8 cellular contexts compared by ENCODE assay signal in the genomic region with DNA sequence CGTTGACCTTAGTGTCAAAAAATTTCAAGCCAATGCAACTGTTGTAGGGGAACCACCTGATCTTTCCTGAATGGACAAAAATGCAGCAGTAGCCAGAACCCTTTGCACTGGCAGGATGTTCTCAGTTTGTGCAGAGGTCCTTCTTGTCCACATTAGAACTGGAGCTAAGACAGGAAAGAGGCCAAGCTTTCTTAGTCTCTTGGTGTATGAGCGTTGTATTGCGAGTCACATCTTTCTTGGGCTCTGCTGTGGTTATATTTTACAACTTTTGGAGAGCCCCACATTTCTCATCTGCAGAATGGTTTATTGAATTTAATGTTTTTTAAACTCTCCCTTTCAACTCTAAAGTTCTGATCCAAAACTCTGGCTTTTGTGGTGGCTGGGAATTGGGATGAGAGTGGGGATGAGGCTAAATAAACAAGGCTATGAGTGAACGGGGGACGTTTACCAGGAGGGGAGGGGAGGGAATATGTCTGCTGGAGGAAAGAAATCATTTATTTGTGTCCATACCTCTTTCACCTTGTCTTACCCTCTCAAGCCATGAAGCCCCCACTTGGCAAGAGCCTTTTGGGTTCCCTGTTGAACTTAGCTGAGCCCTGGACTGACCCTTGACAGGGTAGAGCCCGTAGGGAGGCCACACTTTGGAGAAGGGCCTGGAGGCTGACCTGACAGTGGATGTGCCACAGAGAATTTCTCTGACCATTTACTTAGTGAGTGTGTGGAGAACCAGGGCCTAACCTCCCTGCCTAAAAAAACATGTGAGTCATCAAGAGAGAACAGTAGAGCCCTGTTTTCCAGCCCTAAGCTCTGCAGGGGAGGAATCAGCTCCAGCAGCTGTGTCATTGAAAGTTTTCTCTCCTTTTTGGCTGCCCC. TPM values are rescaled to one million over a fixed set of nuclear protein-coding genes. Genes with fewer than 3 reads are reported as not detected.
DNase-seq lines count a peak whose midpoint lies in the region; ATAC-seq and TF ChIP-seq lines count a peak whose summit lies in the region.

No MANE protein-coding gene starts in this region.

- H3K27me3 ChIP-seq in right atrium auricular region (no peaks in the 10 kb centered on the region), transverse colon (no peaks in the 10 kb centered on the region)

- peaks cover 81% of the 10 kb centered on the region for H3K4me1 Mint-ChIP-seq in activated naive CD8-positive, alpha-beta T cell (ENCODE audit: low read depth)
- H3K4me1 Mint-ChIP-seq in stimulated activated memory B cell treated with anti-CD40 and anti-IgM and Interleukin-4, amounts not matched to agents 10 μg/mL and 1 μg/mL and 100 μg/mL, for 72 hours, result peaks cover 64% of the 10 kb centered on the region

- no peak overlapping the region for H3K27ac ChIP-seq in HEK293 (ENCODE audit: extremely low read depth, low read depth, low read length)
- peak overlapping the region; percentile 31 to 47 for H3K27ac ChIP-seq in right atrium auricular region
- H3K27ac ChIP-seq in transverse colon, result peak overlapping the region in 2 of 4 donors; percentile 36 to 38

- TF ChIP-seq EP300 in transverse colon (IDR thresholded peaks at IDR 0.05; ENCODE audit: low read depth), result no peak

- peak; percentile 67 for DNase-seq in right atrium auricular region (ENCODE audit: low spot score)
- no peak for DNase-seq in transverse colon
- no peak for DNase-seq in GF-D8 (lab: John Stamatoyannopoulos, UW)
- no peak for DNase-seq in GM10266 (ENCODE audit: extremely low spot score)

- TF ChIP-seq CTCF in HEK293 (tag by site-specific recombination; IDR thresholded peaks at IDR 0.05), result no peak
- TF ChIP-seq CTCF in right atrium auricular region (IDR thresholded peaks at IDR 0.05), result no peak
- no peak for TF ChIP-seq CTCF in transverse colon (IDR thresholded peaks at IDR 0.05)
- TF ChIP-seq CTCF in GM10266 (IDR thresholded peaks at IDR 0.05; ENCODE audit: control insufficient read depth, insufficient read depth, low read depth, missing control alignments), result no peak

- in situ Hi-C loops in transverse colon (cut with MboI; ENCODE audit: low pct_ligation_motif_present in 1 of 4, low pct_unique_long_range_greater_than_20kb in 1 of 4, low sequenced_read_pairs in 3 of 4), result loop anchor here in 3 of 4 donors (10.0 to 25.0 kb wide), 4 partner anchors 167 to 559 kb away; no protein-coding TSS in a partner anchor

- no peaks in the 10 kb centered on the region for H3K9me3 ChIP-seq in HEK293 (ENCODE audit: control insufficient read depth, insufficient read depth, low read depth, low read length)
- no peaks in the 10 kb centered on the region for H3K9me3 ChIP-seq in right atrium auricular region
- H3K9me3 ChIP-seq in transverse colon, result no peaks in the 10 kb centered on the region

- POLR2A ChIA-PET in HEK293 (lab: Yijun Ruan, JAX), result no interaction called here

- CTCF ChIA-PET in HEK293 (lab: Yijun Ruan, JAX), result interaction anchor here (0.9 to 1.6 kb wide), 3 partner anchors 13 to 176 kb away, joined by 3 to 8 read pairs (median 4); no protein-coding TSS in a partner anchor

- H3K4me3 Mint-ChIP-seq in activated naive CD8-positive, alpha-beta T cell, result peak overlapping the region; percentile 56
- no peak overlapping the region for H3K4me3 Mint-ChIP-seq in stimulated activated memory B cell treated with anti-CD40 and anti-IgM and Interleukin-4, amounts not matched to agents 10 μg/mL and 1 μg/mL and 100 μg/mL, for 72 hours

- H3K4me1 ChIP-seq in HEK293 (ENCODE audit: control insufficient read depth, insufficient read depth, low read length), result no peaks in the 10 kb centered on the region
- peaks cover 0 to 13% of the 10 kb centered on the region in 2 donors for H3K4me1 ChIP-seq in right atrium auricular region
- peaks cover 0 to 15% (median 0%) of the 10 kb centered on the region in 4 donors for H3K4me1 ChIP-seq in transverse colon

- no peak for TF ChIP-seq POLR2A in transverse colon (IDR thresholded peaks at IDR 0.05)

- WGBS in transverse colon (ENCODE audit: low coverage in 1 of 2), 2 donors, result 74 to 85% methylated on average over 4 to 6 of the region's 6 CpGs

- H3K36me3 Mint-ChIP-seq in activated naive CD8-positive, alpha-beta T cell, result no peaks in the 10 kb centered on the region
- H3K36me3 Mint-ChIP-seq in stimulated activated memory B cell treated with anti-CD40 and anti-IgM and Interleukin-4, amounts not matched to agents 10 μg/mL and 1 μg/mL and 100 μg/mL, for 72 hours, result no peaks in the 10 kb centered on the region

- H3K4me3 ChIP-seq in HEK293 (ENCODE audit: low read depth, low read length) (no peak overlapping the region), right atrium auricular region (no peak overlapping the region), transverse colon (no peak overlapping the region)

- no peaks in the 10 kb centered on the region for H3K27me3 Mint-ChIP-seq in activated naive CD8-positive, alpha-beta T cell
- no peaks in the 10 kb centered on the region for H3K27me3 Mint-ChIP-seq in stimulated activated memory B cell treated with anti-CD40 and anti-IgM and Interleukin-4, amounts not matched to agents 10 μg/mL and 1 μg/mL and 100 μg/mL, for 72 hours

- peak overlapping the region; percentile 82 for H3K27ac Mint-ChIP-seq in activated naive CD8-positive, alpha-beta T cell
- peak overlapping the region; percentile 38 for H3K27ac Mint-ChIP-seq in stimulated activated memory B cell treated with anti-CD40 and anti-IgM and Interleukin-4, amounts not matched to agents 10 μg/mL and 1 μg/mL and 100 μg/mL, for 72 hours

- intact Hi-C loops in transverse colon (cut with DNase I; ENCODE audit: low total_unique reads), result no loop called here

- no peaks in the 10 kb centered on the region for H3K9me3 Mint-ChIP-seq in activated naive CD8-positive, alpha-beta T cell (ENCODE audit: low read depth)
- H3K9me3 Mint-ChIP-seq in stimulated activated memory B cell treated with anti-CD40 and anti-IgM and Interleukin-4, amounts not matched to agents 10 μg/mL and 1 μg/mL and 100 μg/mL, for 72 hours, result no peaks in the 10 kb centered on the region

- H3K36me3 ChIP-seq in HEK293 (ENCODE audit: control insufficient read depth in 2 of 2, insufficient read depth in 1 of 2, low read length in 2 of 2) (no peaks in the 10 kb centered on the region), right atrium auricular region (no peaks in the 10 kb centered on the region), transverse colon (no peaks in the 10 kb centered on the region)

- no peak for ATAC-seq in stimulated activated memory B cell treated with anti-CD40 and anti-IgM and Interleukin-4, amounts not matched to agents 10 μg/mL and 1 μg/mL and 100 μg/mL, for 72 hours
- no peak for ATAC-seq in HG03135 (IDR thresholded peaks at IDR 0.05; ENCODE audit: unreplicated experiment)

TF ChIP-seq in HEK293, 187 proteins besides CTCF, POLR2A, EP300 and RAD21:
- TF ChIP-seq, protein P1, sequence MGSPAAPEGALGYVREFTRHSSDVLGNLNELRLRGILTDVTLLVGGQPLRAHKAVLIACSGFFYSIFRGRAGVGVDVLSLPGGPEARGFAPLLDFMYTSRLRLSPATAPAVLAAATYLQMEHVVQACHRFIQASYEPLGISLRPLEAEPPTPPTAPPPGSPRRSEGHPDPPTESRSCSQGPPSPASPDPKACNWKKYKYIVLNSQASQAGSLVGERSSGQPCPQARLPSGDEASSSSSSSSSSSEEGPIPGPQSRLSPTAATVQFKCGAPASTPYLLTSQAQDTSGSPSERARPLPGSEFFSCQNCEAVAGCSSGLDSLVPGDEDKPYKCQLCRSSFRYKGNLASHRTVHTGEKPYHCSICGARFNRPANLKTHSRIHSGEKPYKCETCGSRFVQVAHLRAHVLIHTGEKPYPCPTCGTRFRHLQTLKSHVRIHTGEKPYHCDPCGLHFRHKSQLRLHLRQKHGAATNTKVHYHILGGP (tag by site-specific recombination; IDR thresholded peaks at IDR 0.05), result no peak
- TF ChIP-seq ZFHX2 (tag by site-specific recombination; conservative IDR thresholded peaks at IDR 0.05), result no peak
- TF ChIP-seq ZNF624 (tag by site-specific recombination; IDR thresholded peaks at IDR 0.05), result no peak
- TF ChIP-seq ZNF311 (tag by site-specific recombination; IDR thresholded peaks at IDR 0.05; ENCODE audit: borderline replicate concordance), result no peak
- no peak for TF ChIP-seq ZNF707 (tag by site-specific recombination; IDR thresholded peaks at IDR 0.05)
- TF ChIP-seq ZNF155 (tag by site-specific recombination; IDR thresholded peaks at IDR 0.05), result no peak
- TF ChIP-seq, protein P2, sequence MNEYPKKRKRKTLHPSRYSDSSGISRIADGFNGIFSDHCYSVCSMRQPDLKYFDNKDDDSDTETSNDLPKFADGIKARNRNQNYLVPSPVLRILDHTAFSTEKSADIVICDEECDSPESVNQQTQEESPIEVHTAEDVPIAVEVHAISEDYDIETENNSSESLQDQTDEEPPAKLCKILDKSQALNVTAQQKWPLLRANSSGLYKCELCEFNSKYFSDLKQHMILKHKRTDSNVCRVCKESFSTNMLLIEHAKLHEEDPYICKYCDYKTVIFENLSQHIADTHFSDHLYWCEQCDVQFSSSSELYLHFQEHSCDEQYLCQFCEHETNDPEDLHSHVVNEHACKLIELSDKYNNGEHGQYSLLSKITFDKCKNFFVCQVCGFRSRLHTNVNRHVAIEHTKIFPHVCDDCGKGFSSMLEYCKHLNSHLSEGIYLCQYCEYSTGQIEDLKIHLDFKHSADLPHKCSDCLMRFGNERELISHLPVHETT (tag by site-specific recombination; IDR thresholded peaks at IDR 0.05), result no peak
- peak; percentile 50 for TF ChIP-seq GLIS1 (tag by site-specific recombination; IDR thresholded peaks at IDR 0.05)
- 0 out of 2 replicates have a peak, but pooled peaks have one; percentile 16 for TF ChIP-seq PRDM1 (tag by site-specific recombination; IDR thresholded peaks at IDR 0.05)
- no peak for TF ChIP-seq KLF10 (tag by site-specific recombination; IDR thresholded peaks at IDR 0.05)
- TF ChIP-seq ZNF16 (tag by site-specific recombination; IDR thresholded peaks at IDR 0.05; ENCODE audit: low read depth), result no peak
- TF ChIP-seq ZNF626 (tag by site-specific recombination; IDR thresholded peaks at IDR 0.05), result no peak
- TF ChIP-seq ZNF792 (tag by site-specific recombination; IDR thresholded peaks at IDR 0.05), result no peak

RNA-seq across cellular contexts. Expression of a gene that starts 0.6 kb away (rescaled TPM):
- total RNA-seq in right atrium auricular region (1 to 10 TPM in 1 of 2 donors, under 1 TPM in 1; 0.52 to 9.9 TPM), transverse colon (1 to 10 TPM in 1 of 4 donors, under 1 TPM in 1, not detected in 2; 0.82 to 2.7 TPM)

RNA-seq across cellular contexts. Expression of a gene that starts 27.7 kb away (rescaled TPM):
- total RNA-seq in right atrium auricular region (1 to 10 TPM; 1.7 to 5.7 TPM), transverse colon (10 to 100 TPM; 43.4 to 61.0 (median 50.7) TPM)

Comparison
In these comparisons a context has a peak if more than half of its experiments do, and no peak if none do; other contexts are left out.
1. RNA of a gene that starts 27.7 kb away (total RNA-seq): 43.4 to 61.0 TPM in transverse colon; 1.7 to 5.7 TPM in right atrium auricular region; every median in the first group is over 4 times any median in the second.